ENCODE assay signal across 8 cellular contexts in genomic region chr15:91706366-91707032, GRCh38.
A peak's percentile ranks its signal among the peaks of the same experiment; 100 is the strongest.
DNase-seq lines count a peak whose midpoint lies in the region; ATAC-seq and TF ChIP-seq lines count a peak whose summit lies in the region.

No MANE protein-coding gene starts in this region.

- no peaks in the 10 kb centered on the region for H3K27me3 Mint-ChIP-seq in activated naive CD8-positive, alpha-beta T cell

- peak overlapping the region in 5 of 10 donors; percentile 8 to 79 (median 32) for H3K27ac ChIP-seq in heart right ventricle

- TF ChIP-seq POLR2A in NB4 (IDR thresholded peaks at IDR 0.05; ENCODE audit: extremely low read depth, insufficient read length): no peak

- no peaks in the 10 kb centered on the region for H3K36me3 ChIP-seq in heart right ventricle

- H3K27ac Mint-ChIP-seq in activated naive CD8-positive, alpha-beta T cell: peak overlapping the region; percentile 41

- H3K9me3 ChIP-seq in heart right ventricle: peaks cover 0 to 4% (median 0%) of the 10 kb centered on the region in 11 donors

- ATAC-seq in GM21367 (IDR thresholded peaks at IDR 0.05; ENCODE audit: unreplicated experiment) (peak; percentile 89), SK-N-SH treated with all-trans-retinoic acid at 6 μM for 48 hours (peak; percentile 87), heart right ventricle (peak; percentile 78 to 90 (median 84)), GM19324 (IDR thresholded peaks at IDR 0.05; ENCODE audit: low FRiP score, unreplicated experiment) (no peak)

- DNase-seq in Ammon's horn (ENCODE audit: low spot score): peak; percentile 92
- DNase-seq in NB4 (ENCODE audit: low read depth): peak; percentile 92
- peak; percentile 62 to 82 for DNase-seq in heart right ventricle
- peak; percentile 55 for DNase-seq in retina

- H3K4me3 ChIP-seq in NB4 (ENCODE audit: low read depth, low read length) (no peak overlapping the region), heart right ventricle (peak overlapping the region in 1 of 10 donors; percentile 3)

- H3K27me3 ChIP-seq in heart right ventricle: no peaks in the 10 kb centered on the region

- H3K9me3 Mint-ChIP-seq in activated naive CD8-positive, alpha-beta T cell (ENCODE audit: low read depth): no peaks in the 10 kb centered on the region

- peak overlapping the region; percentile 28 for H3K4me3 Mint-ChIP-seq in activated naive CD8-positive, alpha-beta T cell

- H3K36me3 Mint-ChIP-seq in activated naive CD8-positive, alpha-beta T cell: no peaks in the 10 kb centered on the region

- peaks cover 0 to 23% (median 6%) of the 10 kb centered on the region in 9 donors for H3K4me1 ChIP-seq in heart right ventricle

- peaks cover 17% of the 10 kb centered on the region for H3K4me1 Mint-ChIP-seq in activated naive CD8-positive, alpha-beta T cell (ENCODE audit: low read depth)

- intact Hi-C loops in heart right ventricle (cut with DNase I): loop anchor here (2.0 to 10.0 kb wide), 12 partner anchors 138 to 404 kb away; partner anchors contain the start of gene SLCO3A1 (in 4 of the 10)

- TF ChIP-seq CTCF in NB4 (IDR thresholded peaks at IDR 0.05; ENCODE audit: low read depth, low read length) (peak; percentile 98), heart right ventricle (IDR thresholded peaks at IDR 0.05) (peak; percentile 77 to 95 (median 93))

- 20 to 22% methylated on average over 9 of the region's 9 CpGs for WGBS in heart right ventricle, 2 donors

TF ChIP-seq in SK-N-SH treated with all-trans-retinoic acid at 6 μM for 48 hours, 23 proteins besides CTCF, POLR2A, EP300 and RAD21:
- TF ChIP-seq TOX (CRISPR knock-in tag; IDR thresholded peaks at IDR 0.05; ENCODE audit: borderline replicate concordance) (no peak), ZFP30 (CRISPR knock-in tag; IDR thresholded peaks at IDR 0.05) (no peak), SNAI2 (CRISPR knock-in tag; IDR thresholded peaks at IDR 0.05) (no peak), BACH2 (CRISPR knock-in tag; IDR thresholded peaks at IDR 0.05; ENCODE audit: borderline replicate concordance) (no peak), ZNF565 (CRISPR knock-in tag; conservative IDR thresholded peaks at IDR 0.05; ENCODE audit: low read depth) (no peak), GLIS3 (CRISPR knock-in tag; IDR thresholded peaks at IDR 0.05) (no peak)
- TF ChIP-seq, protein P1, sequence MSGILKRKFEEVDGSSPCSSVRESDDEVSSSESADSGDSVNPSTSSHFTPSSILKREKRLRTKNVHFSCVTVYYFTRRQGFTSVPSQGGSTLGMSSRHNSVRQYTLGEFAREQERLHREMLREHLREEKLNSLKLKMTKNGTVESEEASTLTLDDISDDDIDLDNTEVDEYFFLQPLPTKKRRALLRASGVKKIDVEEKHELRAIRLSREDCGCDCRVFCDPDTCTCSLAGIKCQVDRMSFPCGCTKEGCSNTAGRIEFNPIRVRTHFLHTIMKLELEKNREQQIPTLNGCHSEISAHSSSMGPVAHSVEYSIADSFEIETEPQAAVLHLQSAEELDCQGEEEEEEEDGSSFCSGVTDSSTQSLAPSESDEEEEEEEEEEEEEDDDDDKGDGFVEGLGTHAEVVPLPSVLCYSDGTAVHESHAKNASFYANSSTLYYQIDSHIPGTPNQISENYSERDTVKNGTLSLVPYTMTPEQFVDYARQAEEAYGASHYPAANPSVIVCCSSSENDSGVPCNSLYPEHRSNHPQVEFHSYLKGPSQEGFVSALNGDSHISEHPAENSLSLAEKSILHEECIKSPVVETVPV (CRISPR knock-in tag; IDR thresholded peaks at IDR 0.05): no peak
TF ChIP-seq in SK-N-SH treated with all-trans-retinoic acid at 6 μM for 48 hours: peak in this region for 0.
